Comparison of ENCODE assay signal across 28 cellular contexts in genomic region chr2:232219932-232220331, GRCh38.
"Had no signal": no experiment of that assay in that cellular context is flagged by ENCODE, and none has a peak within 500 bp of the region (broad histone marks: within the 10 kb centered on the region; RNA-seq: fewer than 3 reads in every experiment).

No MANE protein-coding gene starts in this region.

- H2AFZ ChIP-seq: parathyroid adenoma had no signal

- H3K79me2 ChIP-seq: parathyroid adenoma had no signal

- H3K4me1 ChIP-seq: parathyroid adenoma, psoas muscle, sigmoid colon, testis had no signal

- H3K9me3 ChIP-seq: psoas muscle, sigmoid colon, testis, transverse colon had no signal

- H3K9me3 Mint-ChIP-seq: activated CD4-positive, alpha-beta memory T cell treated with anti-CD3 and anti-CD28 coated beads, Interleukin-2, amount 10 ng/mL, durations not matched to agents 7 days and 5 days; activated naive CD4-positive, alpha-beta T cell treated with anti-CD3 and anti-CD28 coated beads, Interleukin-2, amount 50 U/mL, for 24 hours; activated naive CD8-positive, alpha-beta T cell treated with anti-CD3 and anti-CD28 coated beads, Interleukin-2, amount 50 U/mL, for 24 hours; activated T-cell treated with anti-CD3 and anti-CD28 coated beads, Interleukin-2, amount 50 U/mL, for 24 hours; activated T-helper 17 cell treated with anti-CD3 and anti-CD28 coated beads, Interleukin-2, amount 50 U/mL, for 72 hours; effector memory CD8-positive, alpha-beta T cell; stimulated activated naive B cell treated with anti-CD40 and anti-IgM and Interleukin-4, amounts not matched to agents 10 μg/mL and 1 μg/mL and 100 μg/mL, for 72 hours had no signal

- H3K4me3 Mint-ChIP-seq: activated CD4-positive, alpha-beta memory T cell treated with anti-CD3 and anti-CD28 coated beads, Interleukin-2, amount 10 ng/mL, durations not matched to agents 7 days and 5 days; activated naive CD4-positive, alpha-beta T cell treated with anti-CD3 and anti-CD28 coated beads, Interleukin-2, amount 50 U/mL, for 24 hours; activated naive CD8-positive, alpha-beta T cell treated with anti-CD3 and anti-CD28 coated beads, Interleukin-2, amount 50 U/mL, for 24 hours; activated T-cell treated with anti-CD3 and anti-CD28 coated beads, Interleukin-2, amount 50 U/mL, for 24 hours; activated T-helper 17 cell treated with anti-CD3 and anti-CD28 coated beads, Interleukin-2, amount 50 U/mL, for 72 hours; effector memory CD8-positive, alpha-beta T cell; stimulated activated naive B cell treated with anti-CD40 and anti-IgM and Interleukin-4, amounts not matched to agents 10 μg/mL and 1 μg/mL and 100 μg/mL, for 72 hours had no signal

- ATAC-seq: activated CD4-positive, CD25-positive, alpha-beta regulatory T cell treated with anti-CD3 and anti-CD28 coated beads, Interleukin-2, amount 50 U/mL, for 24 hours; activated naive CD8-positive, alpha-beta T cell treated with anti-CD3 and anti-CD28 coated beads, Interleukin-2, amount 50 U/mL, for 24 hours; activated T-helper 17 cell treated with anti-CD3 and anti-CD28 coated beads, Interleukin-2, amount 50 U/mL, for 72 hours; effector memory CD8-positive, alpha-beta T cell; left cardiac atrium; left ventricle myocardium superior; psoas muscle had no signal

- DNase-seq: activated CD4-positive, alpha-beta memory T cell treated with anti-CD3 and anti-CD28 coated beads, Interleukin-2, amount 10 ng/mL, durations not matched to agents 7 days and 5 days; activated CD4-positive, alpha-beta T cell treated with anti-CD3 and anti-CD28 coated beads for 48 hours; activated CD8-positive, alpha-beta memory T cell treated with anti-CD3 and anti-CD28 coated beads, Interleukin-2, amount 50 U/mL, for 48 hours; activated naive CD8-positive, alpha-beta T cell treated with anti-CD3 and anti-CD28 coated beads, Interleukin-2, amount 50 U/mL, for 24 hours; activated T-cell treated with anti-CD3 and anti-CD28 coated beads, Interleukin-2, amount 50 U/mL, for 24 hours; amygdala; caudate nucleus; cortex of kidney; effector memory CD8-positive, alpha-beta T cell; erythroblast; head of caudate nucleus; hippocampal formation; left cardiac atrium; left ventricle myocardium superior; nucleus accumbens; psoas muscle; sigmoid colon; small intestine; stimulated activated CD4-positive, alpha-beta T cell treated with anti-CD3 and anti-CD28 coated beads, Interleukin-1b, Interleukin-23, amount 100 ng/mL, for 48 hours; stimulated activated naive B cell treated with anti-CD40 and anti-IgM and Interleukin-4, amounts not matched to agents 10 μg/mL and 1 μg/mL and 100 μg/mL, for 72 hours; T-helper 9 cell; testis; transverse colon; WERI-Rb-1 had no signal

- H3K27ac ChIP-seq: parathyroid adenoma, psoas muscle, sigmoid colon, testis, transverse colon, WERI-Rb-1 had no signal

- H3K27me3 Mint-ChIP-seq: activated CD4-positive, alpha-beta memory T cell treated with anti-CD3 and anti-CD28 coated beads, Interleukin-2, amount 10 ng/mL, durations not matched to agents 7 days and 5 days; activated naive CD4-positive, alpha-beta T cell treated with anti-CD3 and anti-CD28 coated beads, Interleukin-2, amount 50 U/mL, for 24 hours; activated naive CD8-positive, alpha-beta T cell treated with anti-CD3 and anti-CD28 coated beads, Interleukin-2, amount 50 U/mL, for 24 hours; activated T-cell treated with anti-CD3 and anti-CD28 coated beads, Interleukin-2, amount 50 U/mL, for 24 hours; activated T-helper 17 cell treated with anti-CD3 and anti-CD28 coated beads, Interleukin-2, amount 50 U/mL, for 72 hours; effector memory CD8-positive, alpha-beta T cell; stimulated activated naive B cell treated with anti-CD40 and anti-IgM and Interleukin-4, amounts not matched to agents 10 μg/mL and 1 μg/mL and 100 μg/mL, for 72 hours had no signal

- H3K36me3 ChIP-seq: sigmoid colon, transverse colon, WERI-Rb-1 had no signal

- H3K27me3 ChIP-seq: sigmoid colon, testis, transverse colon had no signal

- H3K27ac Mint-ChIP-seq: activated CD4-positive, alpha-beta memory T cell treated with anti-CD3 and anti-CD28 coated beads, Interleukin-2, amount 10 ng/mL, durations not matched to agents 7 days and 5 days; activated naive CD4-positive, alpha-beta T cell treated with anti-CD3 and anti-CD28 coated beads, Interleukin-2, amount 50 U/mL, for 24 hours; activated naive CD8-positive, alpha-beta T cell treated with anti-CD3 and anti-CD28 coated beads, Interleukin-2, amount 50 U/mL, for 24 hours; activated T-cell treated with anti-CD3 and anti-CD28 coated beads, Interleukin-2, amount 50 U/mL, for 24 hours; stimulated activated naive B cell treated with anti-CD40 and anti-IgM and Interleukin-4, amounts not matched to agents 10 μg/mL and 1 μg/mL and 100 μg/mL, for 72 hours had no signal

- H3K9ac ChIP-seq: parathyroid adenoma had no signal

- H3K4me3 ChIP-seq: psoas muscle, sigmoid colon, testis, transverse colon had no signal
